Comparison of ENCODE assay signal across 8 cellular contexts in the genomic region with DNA sequence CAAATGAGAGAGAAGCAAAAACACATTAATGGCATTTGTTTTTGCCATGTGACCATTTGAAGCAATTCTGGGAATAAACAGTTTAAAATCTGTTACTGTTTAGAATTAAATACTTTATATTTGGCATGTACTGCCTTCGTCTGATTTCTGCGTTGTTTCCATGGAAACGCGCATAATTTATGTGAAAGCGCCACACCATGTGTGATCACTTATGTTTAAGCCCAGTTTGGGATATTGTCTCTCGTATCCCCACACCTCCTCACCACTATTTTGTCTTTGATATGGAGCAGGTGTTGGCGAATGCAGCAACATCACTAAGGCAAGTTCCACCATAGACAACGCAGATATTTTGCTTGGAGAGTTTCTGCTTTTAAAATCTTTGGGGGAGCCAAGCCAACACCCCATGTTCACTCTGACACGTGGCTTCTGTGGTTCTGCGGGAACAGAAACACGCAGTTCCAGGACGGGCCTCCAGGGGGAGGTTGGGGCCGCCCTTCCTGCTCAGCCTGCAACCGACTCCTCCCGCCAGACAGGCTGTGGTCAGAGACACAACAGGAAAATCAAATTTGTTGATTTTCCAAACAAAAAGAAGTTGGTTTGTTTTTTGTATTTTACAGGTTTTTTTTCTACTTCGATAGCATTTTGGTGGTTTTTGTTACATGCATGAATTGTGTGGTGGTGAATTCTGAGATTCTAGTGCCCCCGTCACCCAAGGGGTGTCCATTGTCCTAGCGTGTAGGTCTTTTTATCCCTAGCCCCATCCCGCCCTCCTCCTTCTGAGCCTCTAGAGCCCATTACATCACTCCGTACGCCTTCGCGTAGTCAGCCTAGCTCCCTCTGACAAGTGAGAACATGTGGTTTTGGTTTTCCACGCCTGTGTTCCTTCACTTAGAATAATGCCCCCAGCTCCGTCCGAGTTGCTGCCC.
DNase-seq lines count a peak whose midpoint lies in the region; ATAC-seq and TF ChIP-seq lines count a peak whose summit lies in the region.

No MANE protein-coding gene starts in this region.

- H3K27me3 Mint-ChIP-seq in naive thymus-derived CD8-positive, alpha-beta T cell, result peaks cover 0 to 2% (median 0%) of the 10 kb centered on the region in 5 donors

- DNase-seq in NCI-H510A treated with DMSO at 0.1 percent for 48 hours (lab: John Stamatoyannopoulos, UW) (peak; percentile 2), NCI-H510A (lab: John Stamatoyannopoulos, UW) (no peak), NCI-H1092 (lab: John Stamatoyannopoulos, UW) (peak; percentile 32), activated T-cell treated with anti-CD3 and anti-CD28 coated beads for 1 hour (ENCODE audit: low read depth) (peak; percentile 53), erythroblast (lab: John Stamatoyannopoulos, UW) (peak; percentile 59 to 78)
- DNase-seq in naive thymus-derived CD8-positive, alpha-beta T cell, result peak in 9 of 10 donors; percentile 29 to 73 (median 49)
- peak; percentile 76 for DNase-seq in stimulated activated naive CD8-positive, alpha-beta T cell treated with anti-CD3 and anti-CD28 coated beads, Interleukin-15, Interleukin-2, amounts not matched to agents 100 U/mL and 50 U/mL, for 24 hours

- peaks cover 9 to 53% (median 42%) of the 10 kb centered on the region in 4 donors for H3K4me1 Mint-ChIP-seq in naive thymus-derived CD8-positive, alpha-beta T cell

- TF ChIP-seq POLR2A in erythroblast (IDR thresholded peaks at IDR 0.05; ENCODE audit: low read length), result no peak

- ATAC-seq in naive thymus-derived CD8-positive, alpha-beta T cell, result peak; percentile 72 to 75
- no peak for ATAC-seq in stimulated activated naive CD8-positive, alpha-beta T cell treated with anti-CD3 and anti-CD28 coated beads, Interleukin-15, Interleukin-2, amounts not matched to agents 100 U/mL and 50 U/mL, for 24 hours
- no peak for ATAC-seq in GM19452 (IDR thresholded peaks at IDR 0.05; ENCODE audit: unreplicated experiment)

- H3K27ac Mint-ChIP-seq in naive thymus-derived CD8-positive, alpha-beta T cell, result peak overlapping the region in 1 of 10 donors; percentile 58

- peaks cover 0 to 4% (median 0%) of the 10 kb centered on the region in 3 donors for H3K36me3 Mint-ChIP-seq in naive thymus-derived CD8-positive, alpha-beta T cell

- H3K9me3 Mint-ChIP-seq in naive thymus-derived CD8-positive, alpha-beta T cell, result peaks cover 0 to 2% (median 0%) of the 10 kb centered on the region in 9 donors

- peak overlapping the region in 3 of 10 donors; percentile 21 to 68 (median 63) for H3K4me3 Mint-ChIP-seq in naive thymus-derived CD8-positive, alpha-beta T cell

- POLR2A ChIA-PET in naive thymus-derived CD8-positive, alpha-beta T cell (lab: Charles Lee), result no interaction called here

Comparison
In these comparisons a context has a peak if more than half of its experiments do, and no peak if none do; other contexts are left out.
1. ATAC-seq: peak in naive thymus-derived CD8-positive, alpha-beta T cell (2 of 2); none in stimulated activated naive CD8-positive, alpha-beta T cell treated with anti-CD3 and anti-CD28 coated beads, Interleukin-15, Interleukin-2, amounts not matched to agents 100 U/mL and 50 U/mL, for 24 hours (single experiment) and GM19452 (single experiment).